ENCODE assay signal across 8 cellular contexts in the genomic region with DNA sequence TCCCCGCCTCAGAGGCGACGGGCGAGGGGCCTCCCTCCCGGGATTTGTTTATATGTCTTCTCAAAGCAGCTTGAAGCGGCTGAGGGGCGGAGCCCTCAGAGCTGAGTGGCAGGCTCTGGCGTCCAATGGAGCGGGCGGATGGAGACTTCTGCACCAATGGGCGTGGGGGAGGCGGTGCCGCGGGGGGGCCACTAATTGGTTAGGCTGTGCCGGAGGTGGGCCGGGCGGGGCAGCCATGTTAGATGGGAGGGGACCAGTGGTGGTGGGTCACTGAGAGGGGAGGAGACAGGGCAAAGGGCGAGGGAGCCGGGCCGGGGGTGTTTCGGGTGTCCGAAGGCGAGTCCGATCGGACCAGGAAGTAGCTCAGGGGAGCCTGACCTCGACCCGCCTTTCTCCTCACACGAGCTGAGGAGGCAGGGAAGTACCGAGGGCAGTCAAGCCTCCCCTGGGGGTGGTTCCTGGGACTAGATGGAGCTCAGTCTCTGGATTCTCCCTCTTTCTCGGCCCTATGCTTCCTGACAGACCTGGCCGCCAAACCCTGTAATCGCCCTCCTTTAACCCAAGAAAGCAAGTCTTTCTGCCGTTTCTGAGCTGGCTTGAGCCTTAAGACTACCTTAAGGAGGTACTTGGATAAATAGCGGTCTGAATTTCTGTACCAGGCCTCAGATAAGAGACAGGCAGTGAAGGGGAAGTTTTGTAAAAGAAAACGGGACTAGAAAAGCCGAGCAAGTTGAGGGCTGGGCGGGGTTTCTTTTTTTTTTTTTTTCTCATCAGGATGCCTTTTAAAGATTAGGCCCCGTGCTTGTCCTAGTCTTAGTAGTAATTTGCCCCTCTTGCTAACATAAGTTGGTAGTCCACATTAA. TPM values are rescaled to one million over a fixed set of nuclear protein-coding genes. Genes with fewer than 3 reads are reported as not detected.
DNase-seq lines count a peak whose midpoint lies in the region; ATAC-seq, FAIRE-seq and TF ChIP-seq lines count a peak whose summit lies in the region.

No MANE protein-coding gene starts in this region.

- H3K4me3 Mint-ChIP-seq in activated CD4-positive, alpha-beta T cell treated with anti-CD3 and anti-CD28 coated beads for 36 hours = peak overlapping the region; percentile 95

- no peaks in the 10 kb centered on the region for H3K36me3 ChIP-seq in BE2C

- FAIRE-seq in GM19239 (lab: Jason Lieb, UNC) = peak; percentile 98

- CTCF ChIA-PET in activated CD4-positive, alpha-beta T cell treated with anti-CD3 and anti-CD28 coated beads for 36 hours (lab: Charles Lee) = interaction anchor here (0.7 to 2.5 kb wide), 13 partner anchors 9 to 87 kb away, joined by 3 to 16 read pairs (median 4); partner anchors contain the start of genes ATP6V0E1 and BNIP1

- no peaks in the 10 kb centered on the region for H3K27me3 ChIP-seq in BE2C

- intact Hi-C loops in activated CD4-positive, alpha-beta T cell treated with anti-CD3 and anti-CD28 coated beads for 36 hours (cut with DNase I, micrococcal nuclease) = loop anchor here (1.0 to 5.0 kb wide), 12 partner anchors 8 to 1668 kb away; partner anchors contain the start of genes BNIP1 (in 1 of the 2), DUSP1 (in 1 of the 2), ERGIC1 (in 1 of the 2) and STC2 (in 1 of the 2)

- DNase-seq in BE2C (peak; percentile 99), GM19239 (ENCODE audit: insufficient read length, low spot score) (peak; percentile 82), NCI-H510A treated with DMSO at 0.1 percent for 48 hours (lab: John Stamatoyannopoulos, UW) (peak; percentile 65), choroid plexus epithelial cell (ENCODE audit: low read depth) (peak; percentile 99), kidney tubule cell (ENCODE audit: low spot score) (peak; percentile 98)
- peak; percentile 100 for DNase-seq in activated CD4-positive, alpha-beta T cell treated with anti-CD3 and anti-CD28 coated beads for 36 hours
- peak; percentile 92 to 98 for DNase-seq in stimulated activated CD4-positive, alpha-beta T cell treated with anti-CD3 and anti-CD28 coated beads, Interleukin-1b, Interleukin-23, amount 100 ng/mL, for 1 hour (ENCODE audit: low read depth in 2 of 2)

- no peaks in the 10 kb centered on the region for H3K9me3 ChIP-seq in BE2C

- POLR2A ChIA-PET in activated CD4-positive, alpha-beta T cell treated with anti-CD3 and anti-CD28 coated beads for 36 hours (lab: Charles Lee) = interaction anchor here (0.5 to 1.4 kb wide), 8 partner anchors 8 to 273 kb away, joined by 3 to 16 read pairs (median 3); partner anchors contain the start of genes ATP6V0E1 and BNIP1

- peak overlapping the region; percentile 97 for H3K27ac Mint-ChIP-seq in activated CD4-positive, alpha-beta T cell treated with anti-CD3 and anti-CD28 coated beads for 36 hours

- H3K9me3 Mint-ChIP-seq in activated CD4-positive, alpha-beta T cell treated with anti-CD3 and anti-CD28 coated beads for 36 hours (ENCODE audit: low read depth) = no peaks in the 10 kb centered on the region

- peak; percentile 76 for ATAC-seq in HG03442 (IDR thresholded peaks at IDR 0.05; ENCODE audit: unreplicated experiment)
- ATAC-seq in activated CD4-positive, alpha-beta T cell treated with anti-CD3 and anti-CD28 coated beads for 36 hours = peak; percentile 90

- no peaks in the 10 kb centered on the region for H3K27me3 Mint-ChIP-seq in activated CD4-positive, alpha-beta T cell treated with anti-CD3 and anti-CD28 coated beads for 36 hours

- H3K4me1 ChIP-seq in BE2C = no peaks in the 10 kb centered on the region

- TF ChIP-seq CTCF in BE2C (IDR thresholded peaks at IDR 0.05; ENCODE audit: low read depth, low read length) (0 out of 2 replicates have a peak, but pooled peaks have one; percentile 15), choroid plexus epithelial cell (conservative IDR thresholded peaks at IDR 0.05; ENCODE audit: low read depth, low read length) (peak; percentile 35)

- H3K4me3 ChIP-seq in BE2C (ENCODE audit: low read depth, low read length) = peak overlapping the region; percentile 81
- peak overlapping the region; percentile 89 for H3K4me3 ChIP-seq in choroid plexus epithelial cell (ENCODE audit: low read depth, low read length)

- peaks cover 53% of the 10 kb centered on the region for H3K4me1 Mint-ChIP-seq in activated CD4-positive, alpha-beta T cell treated with anti-CD3 and anti-CD28 coated beads for 36 hours

- H3K36me3 Mint-ChIP-seq in activated CD4-positive, alpha-beta T cell treated with anti-CD3 and anti-CD28 coated beads for 36 hours (ENCODE audit: low read depth) = no peaks in the 10 kb centered on the region

RNA-seq across cellular contexts. Expression of gene CREBRF, which starts 1.1 kb away (rescaled TPM):
- 1.9 TPM for polyA plus RNA-seq in BE2C (2012; ENCODE audit: insufficient read depth, insufficient read length, low read depth)
- total RNA-seq in activated CD4-positive, alpha-beta T cell treated with anti-CD3 and anti-CD28 coated beads for 36 hours = 10 to 100 TPM; 10.2 to 11.3 TPM

Comparison
In these comparisons a context has a peak if more than half of its experiments do, and no peak if none do; other contexts are left out.
1. Peak in every context shown above with its lines: DNase-seq, ATAC-seq and H3K4me3 ChIP-seq.